Comparison of ENCODE assay signal across 17 cellular contexts in the genomic region with DNA sequence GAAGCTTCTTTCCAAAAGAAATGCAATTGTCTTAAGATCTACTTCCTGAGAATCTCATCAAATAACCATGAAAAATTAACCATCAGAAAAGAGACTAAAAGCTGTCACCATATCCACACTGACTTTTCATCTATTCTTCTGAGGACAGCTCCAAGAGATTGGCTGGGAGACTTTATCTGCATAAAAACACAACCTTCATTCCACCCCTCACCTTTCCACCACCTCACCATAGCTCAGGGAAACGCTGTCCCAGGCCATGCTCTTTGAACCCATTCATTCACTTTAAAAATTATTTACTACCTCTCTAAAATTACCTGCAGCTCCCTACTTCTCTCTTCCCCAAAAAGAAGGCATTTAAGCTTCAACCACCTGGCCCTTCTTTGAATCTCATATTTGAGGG. TPM values are rescaled to one million over a fixed set of nuclear protein-coding genes. Genes with fewer than 3 reads are reported as not detected.
DNase-seq lines count a peak whose midpoint lies in the region; ATAC-seq, FAIRE-seq and TF ChIP-seq lines count a peak whose summit lies in the region.
"Had no signal": no experiment of that assay in that cellular context is flagged by ENCODE, and none has a peak within 500 bp of the region (broad histone marks: within the 10 kb centered on the region; RNA-seq: fewer than 3 reads in every experiment).

No MANE protein-coding gene starts in this region.

- ATAC-seq in A549 (no peak), natural killer cell (no peak), GM18502 (IDR thresholded peaks at IDR 0.05; ENCODE audit: poor library complexity, unreplicated experiment) (no peak), GM21367 (IDR thresholded peaks at IDR 0.05; ENCODE audit: unreplicated experiment) (no peak)
- ATAC-seq: left lung had no signal

- TF ChIP-seq POLR2A in A549 (IDR thresholded peaks at IDR 0.05; ENCODE audit: low read length), result no peak

- 60% methylated on average over 1 of the region's 1 CpG for WGBS in A549 (ENCODE audit: missing lambda C conversion rate)

- H3K36me3 Mint-ChIP-seq in HFFc6 (ENCODE audit: low read depth), result no peaks in the 10 kb centered on the region
- H3K36me3 Mint-ChIP-seq in nephron progenitor cell (ENCODE audit: low read depth), result peaks cover 37% of the 10 kb centered on the region
- H3K36me3 Mint-ChIP-seq in natural killer cell, result no peaks in the 10 kb centered on the region
- H3K36me3 Mint-ChIP-seq: CD8-positive, alpha-beta memory T cell had no signal

- H3K27me3 Mint-ChIP-seq in HFFc6 (ENCODE audit: insufficient read depth), result 0 out of 2 replicates have a peak, but pooled peaks cover 2% of the 10 kb centered on the region
- no peaks in the 10 kb centered on the region for H3K27me3 Mint-ChIP-seq in nephron progenitor cell (ENCODE audit: low read depth, poor library complexity)
- peaks cover 0 to 31% of the 10 kb centered on the region in 2 donors for H3K27me3 Mint-ChIP-seq in natural killer cell (ENCODE audit: low read depth in 2 of 2)

- H3K4me3 ChIP-seq in A549, result no peak overlapping the region
- H3K4me3 ChIP-seq: left lung had no signal

- TF ChIP-seq CTCF in A549 (IDR thresholded peaks at IDR 0.05) (no peak), HFFc6 (IDR thresholded peaks at IDR 0.05) (no peak), nephron progenitor cell (IDR thresholded peaks at IDR 0.05) (no peak), natural killer cell (IDR thresholded peaks at IDR 0.05) (no peak)

- H3K27ac ChIP-seq in A549, result no peak overlapping the region
- H3K27ac ChIP-seq: left lung had no signal

- TF ChIP-seq EP300 in A549 (IDR thresholded peaks at IDR 0.05), result no peak

- POLR2A ChIA-PET in A549 (lab: Yijun Ruan, JAX), result no interaction called here

- CTCF ChIA-PET in A549 (lab: Yijun Ruan, JAX), result no interaction called here

- no peak for TF ChIP-seq RAD21 in A549 (conservative IDR thresholded peaks at IDR 0.05 in 1 of 2, IDR thresholded peaks at IDR 0.05 in 1 of 2)

- H3K9me3 Mint-ChIP-seq in HFFc6, result no peaks in the 10 kb centered on the region
- H3K9me3 Mint-ChIP-seq in nephron progenitor cell, result peaks cover 47% of the 10 kb centered on the region
- H3K9me3 Mint-ChIP-seq in natural killer cell, result no peaks in the 10 kb centered on the region
- H3K9me3 Mint-ChIP-seq: T-helper 2 cell treated with Interferon-gamma antibody and Interleukin-4, amounts not matched to agents 5 μg/mL and 100 μg/mL, for 36 hours had no signal

- H3K4me3 Mint-ChIP-seq in HFFc6, result peak overlapping the region; percentile 92
- H3K4me3 Mint-ChIP-seq in nephron progenitor cell, result peak overlapping the region; percentile 89
- no peak overlapping the region for H3K4me3 Mint-ChIP-seq in natural killer cell
- H3K4me3 Mint-ChIP-seq: CD8-positive, alpha-beta memory T cell; T-helper 2 cell treated with Interferon-gamma antibody and Interleukin-4, amounts not matched to agents 5 μg/mL and 100 μg/mL, for 36 hours had no signal

- peak overlapping the region; percentile 42; the same call in 1 of the 2 replicates for H3K27ac Mint-ChIP-seq in HFFc6
- peak overlapping the region; percentile 96 for H3K27ac Mint-ChIP-seq in nephron progenitor cell
- H3K27ac Mint-ChIP-seq in natural killer cell, result no peak overlapping the region
- H3K27ac Mint-ChIP-seq: CD8-positive, alpha-beta memory T cell; T-helper 2 cell treated with Interferon-gamma antibody and Interleukin-4, amounts not matched to agents 5 μg/mL and 100 μg/mL, for 36 hours had no signal

- H3K9me3 ChIP-seq in A549, result no peaks in the 10 kb centered on the region
- H3K9me3 ChIP-seq: left lung had no signal

- DNase-seq in A549 (ENCODE audit: low read depth in 1 of 2, low spot score in 1 of 2) (no peak), HFFc6 (no peak), cerebellar cortex (ENCODE audit: low spot score) (peak; percentile 59), nephron progenitor cell (no peak), natural killer cell (no peak), HCEC 1CT (no peak)
- DNase-seq: activated CD4-positive, CD25-positive, alpha-beta regulatory T cell; amniotic stem cell; CD8-positive, alpha-beta memory T cell; left lung; NCI-H526; SIG-M5; stimulated activated naive CD8-positive, alpha-beta T cell treated with anti-CD3 and anti-CD28 coated beads, Interleukin-15, Interleukin-2, amounts not matched to agents 100 U/mL and 50 U/mL, for 24 hours had no signal

- H3K4me2 ChIP-seq in A549, result peak overlapping the region; percentile 71

- no peak for FAIRE-seq in A549 (lab: Jason Lieb, UNC)
- FAIRE-seq: endometrium had no signal

- H3K4me1 Mint-ChIP-seq in HFFc6 (ENCODE audit: low read depth), result peaks cover 46% of the 10 kb centered on the region
- H3K4me1 Mint-ChIP-seq in nephron progenitor cell, result peaks cover 46% of the 10 kb centered on the region
- H3K4me1 Mint-ChIP-seq in natural killer cell, result peaks cover 7 to 9% of the 10 kb centered on the region in 2 donors

- intact Hi-C loops in natural killer cell (cut with micrococcal nuclease), result no loop called here

- peaks cover 7% of the 10 kb centered on the region; the same call in 1 of the 3 replicates for H3K4me1 ChIP-seq in A549

TF ChIP-seq in A549, 52 proteins besides CTCF, POLR2A, EP300 and RAD21:
- TF ChIP-seq EHF (CRISPR knock-in tag; IDR thresholded peaks at IDR 0.05) (no peak), FOSB (CRISPR knock-in tag; IDR thresholded peaks at IDR 0.05) (no peak), E2F6 (IDR thresholded peaks at IDR 0.05; ENCODE audit: borderline replicate concordance, low read depth) (no peak), JUN (IDR thresholded peaks at IDR 0.05) (no peak), TFCP2L1 (CRISPR knock-in tag; IDR thresholded peaks at IDR 0.05) (no peak), FOXS1 (CRISPR knock-in tag; IDR thresholded peaks at IDR 0.05) (no peak), MAZ (IDR thresholded peaks at IDR 0.05; ENCODE audit: borderline replicate concordance, low read depth, low read length) (no peak), KDM5A (IDR thresholded peaks at IDR 0.05) (no peak), REST (IDR thresholded peaks at IDR 0.05) (no peak), CHD2 (IDR thresholded peaks at IDR 0.05; ENCODE audit: low read length, partially characterized antibody) (no peak)
- TF ChIP-seq, protein P1, sequence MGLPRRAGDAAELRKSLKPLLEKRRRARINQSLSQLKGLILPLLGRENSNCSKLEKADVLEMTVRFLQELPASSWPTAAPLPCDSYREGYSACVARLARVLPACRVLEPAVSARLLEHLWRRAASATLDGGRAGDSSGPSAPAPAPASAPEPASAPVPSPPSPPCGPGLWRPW (IDR thresholded peaks at IDR 0.05), result no peak

RNA-seq across cellular contexts. Expression of gene FAM13A, which starts 2.4 kb away (rescaled TPM):
- polyA plus RNA-seq in A549 (2011; rRNA removed), result 21.0 and 22.0 TPM in 2 replicates
- 3.6 and 3.8 TPM in 2 replicates for polyA plus RNA-seq in A549 (2012; cell fraction: cytosol; rRNA removed)
- polyA plus RNA-seq in A549 (2012; cell fraction: nucleus; rRNA removed), result 5.3 and 6.5 TPM in 2 replicates
- 5.7 to 6.9 TPM (median 6.5 TPM) in 3 replicates for polyA plus RNA-seq in A549 (2017; fragmentation: RNase III; extraction: RNeasy Plus Mini Kit Qiagen cat#74134 plus additional on column Dnase treatment)
- 34.8 and 43.1 TPM in 2 replicates for polyA minus RNA-seq in A549 (2011; rRNA and poly(A)+ RNA removed)
- 10 to 100 TPM in 2 of 6 experiments, 1 to 10 TPM in 4; 8.0 to 11.2 (median 9.7) TPM for total RNA-seq in HFFc6 (2021; fragmentation: NEBNext Ultra II Directional; extraction: Animal tissue kit (Norgen Biotek cat#: 25700))
- 10 to 100 TPM in 1 of 3 donors, 1 to 10 TPM in 2; 8.8 to 10.0 (median 8.9) TPM for total RNA-seq in natural killer cell

RNA-seq across cellular contexts. Expression of gene TIGD2, which starts 56.7 kb away (rescaled TPM):
- 8.8 and 10.7 TPM in 2 replicates for polyA plus RNA-seq in A549 (2011; rRNA removed)
- polyA plus RNA-seq in A549 (2012; cell fraction: cytosol; rRNA removed), result 2.0 and 2.1 TPM in 2 replicates
- 1.1 and 1.6 TPM in 2 replicates for polyA plus RNA-seq in A549 (2012; cell fraction: nucleus; rRNA removed)
- 6.6 to 7.5 TPM (median 7.2 TPM) in 3 replicates for polyA plus RNA-seq in A549 (2017; fragmentation: RNase III; extraction: RNeasy Plus Mini Kit Qiagen cat#74134 plus additional on column Dnase treatment)
- polyA minus RNA-seq in A549 (2011; rRNA and poly(A)+ RNA removed), result 4.6 and 5.1 TPM in 2 replicates
- 10 to 100 TPM in 4 of 6 experiments, 1 to 10 TPM in 2; 8.7 to 12.1 (median 10.5) TPM for total RNA-seq in HFFc6 (2021; fragmentation: NEBNext Ultra II Directional; extraction: Animal tissue kit (Norgen Biotek cat#: 25700))
- 1 to 10 TPM; 3.2 to 7.6 (median 5.1) TPM for total RNA-seq in natural killer cell

Comparison
In these comparisons a context has a peak if more than half of its experiments do, and no peak if none do; other contexts are left out.
1. H3K27ac Mint-ChIP-seq: peak in HFFc6 (single experiment) and nephron progenitor cell (single experiment); none in natural killer cell (0 of 2).